Comparison of ENCODE assay signal across 17 cellular contexts in the genomic region with DNA sequence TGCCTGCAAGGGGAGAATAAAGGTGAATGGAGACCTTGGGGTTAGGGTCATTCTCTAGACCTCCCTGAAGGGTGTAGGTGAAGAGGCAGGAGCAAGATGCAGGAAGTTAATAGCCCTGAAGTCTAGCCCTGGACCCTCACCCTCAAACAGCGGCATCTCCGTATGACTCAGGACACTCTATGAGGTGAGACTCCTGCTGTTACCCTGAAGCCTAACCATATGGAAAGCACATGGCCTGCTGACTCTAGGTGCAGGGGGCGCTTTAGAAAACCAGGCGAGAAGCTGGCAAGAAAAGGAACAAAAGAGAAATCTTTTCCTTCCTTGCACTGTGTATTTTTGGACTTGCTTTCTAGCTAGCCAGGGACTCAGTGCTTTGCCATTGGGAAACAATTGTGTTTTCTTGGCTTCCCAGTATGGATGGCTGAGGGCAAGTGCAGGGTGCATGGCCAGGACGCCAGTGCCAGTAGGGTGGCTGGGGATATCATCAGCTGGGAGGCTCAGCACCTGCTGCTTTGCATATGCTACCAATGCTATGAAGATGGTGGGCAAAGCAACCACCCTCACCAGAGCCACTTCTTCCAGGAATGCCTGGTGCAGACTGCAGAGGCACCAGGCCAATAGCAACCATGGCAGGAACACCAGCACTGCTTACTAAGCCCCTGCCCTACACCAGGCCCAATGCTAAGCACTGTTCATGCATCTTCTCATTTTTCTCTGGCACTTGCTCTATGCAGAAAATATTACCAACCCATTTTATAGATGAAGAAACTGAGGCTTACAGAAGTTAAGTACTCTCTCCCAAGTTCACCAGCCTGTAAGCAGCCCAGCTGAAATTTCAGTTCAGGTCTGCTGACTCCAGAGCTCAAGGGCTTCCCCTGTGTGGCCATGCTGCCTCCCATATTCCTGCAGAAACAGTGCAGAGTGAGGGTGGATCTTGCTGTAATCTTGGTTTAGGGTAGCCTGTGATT.
"Had no signal": no experiment of that assay in that cellular context is flagged by ENCODE, and none has a peak within 500 bp of the region (broad histone marks: within the 10 kb centered on the region; RNA-seq: fewer than 3 reads in every experiment).

No MANE protein-coding gene starts in this region.

- H3K9me3 Mint-ChIP-seq: activated T-helper 17 cell treated with anti-CD3 and anti-CD28 coated beads, Interleukin-2, amount 50 U/mL, for 72 hours; central memory CD8-positive, alpha-beta T cell had no signal

- H3K27ac ChIP-seq: brain microvascular endothelial cell, coronary artery, left lung, thyroid gland had no signal

- H3K27ac Mint-ChIP-seq: activated CD4-positive, alpha-beta T cell treated with anti-CD3 and anti-CD28 coated beads, Interleukin-2, amount 10 ng/mL, durations not matched to agents 24 days and 14 days; activated CD8-positive, alpha-beta T cell treated with anti-CD3 and anti-CD28 coated beads for 36 hours; activated naive CD8-positive, alpha-beta T cell treated with anti-CD3 and anti-CD28 coated beads, Interleukin-2, amount 10 ng/mL, durations not matched to agents 7 days and 5 days; activated T-helper 17 cell treated with anti-CD3 and anti-CD28 coated beads, Interleukin-2, amount 50 U/mL, for 72 hours had no signal

- H3K27me3 Mint-ChIP-seq: activated CD4-positive, alpha-beta T cell treated with anti-CD3 and anti-CD28 coated beads, Interleukin-2, amount 10 ng/mL, durations not matched to agents 24 days and 14 days; activated CD8-positive, alpha-beta T cell treated with anti-CD3 and anti-CD28 coated beads for 36 hours; activated naive CD8-positive, alpha-beta T cell treated with anti-CD3 and anti-CD28 coated beads, Interleukin-2, amount 10 ng/mL, durations not matched to agents 7 days and 5 days; activated T-helper 17 cell treated with anti-CD3 and anti-CD28 coated beads, Interleukin-2, amount 50 U/mL, for 72 hours; central memory CD8-positive, alpha-beta T cell had no signal

- DNase-seq: activated CD4-positive, alpha-beta T cell treated with anti-CD3 and anti-CD28 coated beads, Interleukin-2, amount 10 ng/mL, durations not matched to agents 24 days and 14 days; activated CD4-positive, CD25-positive, alpha-beta regulatory T cell; activated CD8-positive, alpha-beta T cell treated with anti-CD3 and anti-CD28 coated beads for 36 hours; activated naive CD4-positive, alpha-beta T cell treated with Interleukin-2 at 50 U/mL for 16 hours; activated naive CD8-positive, alpha-beta T cell treated with anti-CD3 and anti-CD28 coated beads, Interleukin-2, amount 10 ng/mL, durations not matched to agents 7 days and 5 days; activated T-cell treated with anti-CD3 and anti-CD28 coated beads, Interleukin-2, amount 50 U/mL, for 1 hour; head of caudate nucleus; left lung; occipital lobe; stimulated activated CD4-positive, alpha-beta T cell treated with anti-CD3 and anti-CD28 coated beads, Interleukin-12 subunit alpha, Interleukin-12 subunit beta, amount 100 ng/mL, for 4 hours; stimulated activated CD4-positive, alpha-beta T cell treated with anti-CD3 and anti-CD28 coated beads, Interleukin-2, amount 100 ng/mL, for 24 hours; stimulated activated naive CD4-positive, alpha-beta T cell treated with Interleukin-2 at 50 U/mL for 16 hours; thyroid gland had no signal

- H3K27me3 ChIP-seq: brain microvascular endothelial cell, left lung, thyroid gland had no signal

- H3K36me3 ChIP-seq: brain microvascular endothelial cell, left lung, thyroid gland had no signal

- H3K9me3 ChIP-seq: left lung, thyroid gland had no signal

- H3K4me1 Mint-ChIP-seq: activated CD4-positive, alpha-beta T cell treated with anti-CD3 and anti-CD28 coated beads, Interleukin-2, amount 10 ng/mL, durations not matched to agents 24 days and 14 days; activated naive CD8-positive, alpha-beta T cell treated with anti-CD3 and anti-CD28 coated beads, Interleukin-2, amount 10 ng/mL, durations not matched to agents 7 days and 5 days; activated T-helper 17 cell treated with anti-CD3 and anti-CD28 coated beads, Interleukin-2, amount 50 U/mL, for 72 hours; central memory CD8-positive, alpha-beta T cell had no signal

- H3K4me3 Mint-ChIP-seq: activated CD4-positive, alpha-beta T cell treated with anti-CD3 and anti-CD28 coated beads, Interleukin-2, amount 10 ng/mL, durations not matched to agents 24 days and 14 days; activated CD8-positive, alpha-beta T cell treated with anti-CD3 and anti-CD28 coated beads for 36 hours; activated naive CD8-positive, alpha-beta T cell treated with anti-CD3 and anti-CD28 coated beads, Interleukin-2, amount 10 ng/mL, durations not matched to agents 7 days and 5 days; activated T-helper 17 cell treated with anti-CD3 and anti-CD28 coated beads, Interleukin-2, amount 50 U/mL, for 72 hours; central memory CD8-positive, alpha-beta T cell had no signal

- H3K4me1 ChIP-seq: left lung, thyroid gland had no signal

- H3K4me3 ChIP-seq: coronary artery, left lung, thyroid gland had no signal
